In genomic region chr18:59140287-59140885, GRCh38 we compare ENCODE assay signal across 8 cellular contexts. TPM values are rescaled to one million over a fixed set of nuclear protein-coding genes. Genes with fewer than 3 reads are reported as not detected.
DNase-seq lines count a peak whose midpoint lies in the region; ATAC-seq, FAIRE-seq and TF ChIP-seq lines count a peak whose summit lies in the region.

No MANE protein-coding gene starts in this region.

- peak; percentile 52 for DNase-seq in A673 (ENCODE audit: low spot score)
- DNase-seq in GM10266 (ENCODE audit: extremely low spot score) = peak; percentile 23
- DNase-seq in Jurkat, Clone E6-1 (ENCODE audit: low read depth, low spot score) = no peak
- peak in 1 of 2 donors; percentile 7 for DNase-seq in heart right ventricle
- peak in 4 of 6 donors; percentile 25 to 31 (median 26) for DNase-seq in pancreas
- DNase-seq in DMS114 treated with DMSO at 0.1 percent for 48 hours (lab: John Stamatoyannopoulos, UW; ENCODE audit: unreplicated experiment) = no peak
- no peak for DNase-seq in cerebellar nuclear complex (lab: John Stamatoyannopoulos, UW)

- WGBS in heart right ventricle, 2 donors = 5 to 6% methylated on average over 16 of the region's 16 CpGs
- WGBS in pancreas, 2 donors = 2% methylated on average over 16 of the region's 16 CpGs

- peaks cover 40% of the 10 kb centered on the region for H3K4me1 ChIP-seq in A673 (ENCODE audit: insufficient read depth, low read length, poor library complexity, severe bottlenecking)
- H3K4me1 ChIP-seq in heart right ventricle = peaks cover 0 to 22% (median 12%) of the 10 kb centered on the region in 9 donors
- H3K4me1 ChIP-seq in pancreas = peaks cover 11 to 27% (median 20%) of the 10 kb centered on the region in 3 donors

- TSS peak; percentile 27 for BruUV-seq in A673 (replicated peaks; lab: Mats Ljungman, UMichigan)

- H3K9me3 ChIP-seq in A673 (ENCODE audit: low read depth, low read length, poor library complexity, severe bottlenecking) = no peaks in the 10 kb centered on the region
- no peaks in the 10 kb centered on the region for H3K9me3 ChIP-seq in heart right ventricle
- no peaks in the 10 kb centered on the region for H3K9me3 ChIP-seq in pancreas

- ATAC-seq in heart right ventricle (peak in 7 of 8 donors; percentile 10 to 26 (median 21)), pancreas (peak; percentile 35 to 57 (median 47))

- POLR2A ChIA-PET in A673 (lab: Charles Lee; ENCODE audit: low non-redundant PET) = no interaction called here

- no peak for FAIRE-seq in pancreas (lab: Jason Lieb, UNC)

- CTCF ChIA-PET in A673 (lab: Charles Lee) = no interaction called here

- H3K27me3 ChIP-seq in A673 (replicated peaks; ENCODE audit: insufficient read depth, low read depth, low read length, poor library complexity) (no peaks in the 10 kb centered on the region), heart right ventricle (peaks cover 0 to 12% (median under 1%) of the 10 kb centered on the region in 7 donors), pancreas (no peaks in the 10 kb centered on the region)

- peaks cover 6% of the 10 kb centered on the region for H3K27me3 Mint-ChIP-seq in activated naive CD8-positive, alpha-beta T cell

- intact Hi-C loops in A673 (cut with micrococcal nuclease; ENCODE audit: unreplicated experiment) = loop anchor here (5.0 kb wide), 2 partner anchors 67 to 82 kb away; partner anchors contain the start of gene GRP
- intact Hi-C loops in heart right ventricle (cut with DNase I) = no loop called here
- intact Hi-C loops in pancreas (cut with DNase I) = no loop called here

- H3K4me3 ChIP-seq in A673 (ENCODE audit: low read depth, low read length, poor library complexity, severe bottlenecking) (peak overlapping the region; percentile 89), heart right ventricle (peak overlapping the region; percentile 75 to 94 (median 82)), pancreas (peak overlapping the region; percentile 83 to 99 (median 89))
- H3K4me3 ChIP-seq in Jurkat, Clone E6-1 (ENCODE audit: low read length) = peak overlapping the region; percentile 91

- H3K36me3 Mint-ChIP-seq in activated naive CD8-positive, alpha-beta T cell = peaks cover 2% of the 10 kb centered on the region

- peak overlapping the region; percentile 93 for H3K27ac ChIP-seq in A673 (ENCODE audit: low read depth, low read length, poor library complexity, severe bottlenecking)
- H3K27ac ChIP-seq in heart right ventricle = peak overlapping the region in 9 of 10 donors; percentile 68 to 93 (median 84)
- peak overlapping the region; percentile 84 to 94 (median 88) for H3K27ac ChIP-seq in pancreas

- H3K4me1 Mint-ChIP-seq in activated naive CD8-positive, alpha-beta T cell (ENCODE audit: low read depth) = peaks cover 45% of the 10 kb centered on the region

- H3K36me3 ChIP-seq in A673 (ENCODE audit: insufficient read depth, low read length, poor library complexity, severe bottlenecking) = peaks cover under 1% of the 10 kb centered on the region
- no peaks in the 10 kb centered on the region for H3K36me3 ChIP-seq in heart right ventricle
- H3K36me3 ChIP-seq in pancreas = no peaks in the 10 kb centered on the region

- peak overlapping the region; percentile 96 for H3K4me3 Mint-ChIP-seq in activated naive CD8-positive, alpha-beta T cell

- peak overlapping the region; percentile 99 for H3K27ac Mint-ChIP-seq in activated naive CD8-positive, alpha-beta T cell

- no peaks in the 10 kb centered on the region for H3K9me3 Mint-ChIP-seq in activated naive CD8-positive, alpha-beta T cell (ENCODE audit: low read depth)

- TF ChIP-seq CTCF in A673 (conservative IDR thresholded peaks at IDR 0.05; ENCODE audit: low read depth, low read length) (no peak), GM10266 (IDR thresholded peaks at IDR 0.05; ENCODE audit: control insufficient read depth, insufficient read depth, low read depth, missing control alignments) (no peak), heart right ventricle (IDR thresholded peaks at IDR 0.05) (no peak), pancreas (IDR thresholded peaks at IDR 0.05) (no peak)

RNA-seq across cellular contexts. Expression of gene SEC11C, which starts 0.7 kb away (rescaled TPM):
- total RNA-seq in A673 (2021) = 300 and 355 TPM in 2 replicates
- polyA plus RNA-seq in Jurkat, Clone E6-1 (2012; ENCODE audit: insufficient read depth, insufficient read length) = 117 TPM
- 10 to 100 TPM; 13.8 to 30.0 (median 21.0) TPM for total RNA-seq in heart right ventricle
- 10 to 100 TPM; 13.1 to 63.0 TPM for polyA plus RNA-seq in heart right ventricle
- 100 to 1,000 TPM in 2 of 6 donors, 10 to 100 TPM in 4; 74.9 to 121 (median 96.7) TPM for total RNA-seq in pancreas
- polyA plus RNA-seq in pancreas = 100 to 1,000 TPM in 1 of 2 donors, 10 to 100 TPM in 1; 69.9 to 173 TPM

Comparison
In these comparisons a context has a peak if more than half of its experiments do, and no peak if none do; other contexts are left out.
1. DNase-seq: peak in A673 (single experiment), GM10266 (single experiment) and pancreas (4 of 6); none in Jurkat, Clone E6-1 (single experiment), DMS114 treated with DMSO at 0.1 percent for 48 hours (single experiment) and cerebellar nuclear complex (0 of 2).
2. Peak in every context shown above with its lines, with median percentiles within 50 percentile points of each other: H3K27ac ChIP-seq and H3K4me3 ChIP-seq.